In the genomic region with DNA sequence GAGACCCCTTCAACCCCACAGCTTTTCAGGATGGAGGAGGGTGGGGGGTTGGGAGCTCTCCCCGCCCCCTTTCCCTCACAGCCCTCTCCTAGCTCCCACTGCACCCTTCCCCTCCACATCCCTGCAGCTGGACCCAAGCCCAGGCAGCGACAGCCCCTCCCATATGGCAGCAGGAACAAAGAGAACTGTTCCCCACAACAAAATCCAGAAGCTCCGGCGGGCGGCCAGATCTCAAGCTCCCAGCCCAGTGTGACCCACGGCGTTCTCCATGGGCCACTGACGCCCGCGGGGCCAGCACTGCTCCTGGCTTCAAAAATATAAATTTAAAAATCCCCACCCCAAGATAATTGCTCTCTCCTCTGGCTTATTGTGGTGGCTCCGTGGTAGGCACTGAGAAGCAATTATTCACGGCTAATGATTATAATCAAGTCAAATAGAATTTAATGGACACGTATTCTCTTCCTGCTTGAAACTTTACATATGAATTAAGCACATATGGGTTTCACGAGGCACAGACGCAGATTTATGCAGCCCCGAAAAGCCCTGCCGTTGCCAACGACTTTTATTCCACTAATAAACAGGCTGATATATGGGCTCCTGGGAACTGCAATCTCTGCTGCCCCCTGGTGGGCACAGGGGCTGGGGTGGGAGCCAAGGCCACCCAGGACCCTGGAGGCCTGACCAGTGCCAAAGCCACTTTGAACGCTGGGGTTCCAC, we compare ENCODE assay signal across 8 cellular contexts. TPM values are rescaled to one million over a fixed set of nuclear protein-coding genes. Genes with fewer than 3 reads are reported as not detected.
DNase-seq lines count a peak whose midpoint lies in the region; ATAC-seq and TF ChIP-seq lines count a peak whose summit lies in the region.

No MANE protein-coding gene starts in this region.

- no peaks in the 10 kb centered on the region for H3K9me3 Mint-ChIP-seq in osteocyte (ENCODE audit: unreplicated experiment)

- peaks cover 3% of the 10 kb centered on the region for H3K36me3 Mint-ChIP-seq in osteocyte (ENCODE audit: unreplicated experiment)

- peak; percentile 91 for TF ChIP-seq CTCF in LNCAP (IDR thresholded peaks at IDR 0.05)
- TF ChIP-seq CTCF in osteocyte (IDR thresholded peaks at IDR 0.05) = peak; percentile 95

- H3K27ac ChIP-seq in temporal lobe (ENCODE audit: low read depth, low read length) = peak overlapping the region; percentile 95

- peak overlapping the region; percentile 32 for H3K4me3 Mint-ChIP-seq in osteocyte (ENCODE audit: unreplicated experiment)

- in situ Hi-C loops in SK-MEL-5 (cut with HindIII; ENCODE audit: low pct_unique_long_range_greater_than_20kb, low sequenced_read_pairs) = no loop called here

- DNase-seq in DMS 273 (lab: John Stamatoyannopoulos, UW; ENCODE audit: unreplicated experiment) = peak; percentile 85
- peak; percentile 68 for DNase-seq in SK-MEL-5 (ENCODE audit: low read depth, low spot score)
- peak; percentile 73 for DNase-seq in activated naive CD4-positive, alpha-beta T cell treated with Interleukin-2 at 50 U/mL for 16 hours
- DNase-seq in germinal center (ENCODE audit: low spot score) = peak; percentile 79
- peak; percentile 94 for DNase-seq in osteocyte (ENCODE audit: extremely low spot score, unreplicated experiment)

- no peak for ATAC-seq in HG02623 (IDR thresholded peaks at IDR 0.05; ENCODE audit: unreplicated experiment)

- H3K27ac Mint-ChIP-seq in osteocyte (ENCODE audit: unreplicated experiment) = no peak overlapping the region

- no peaks in the 10 kb centered on the region for H3K27me3 Mint-ChIP-seq in osteocyte (ENCODE audit: unreplicated experiment)

- peaks cover 4% of the 10 kb centered on the region for H3K4me1 Mint-ChIP-seq in osteocyte (ENCODE audit: unreplicated experiment)

RNA-seq across cellular contexts. Expression of a gene that starts 17.6 kb away (rescaled TPM):
- total RNA-seq in SK-MEL-5 (2014; rRNA removed; shearing (Covaris generic)) = 15.0 and 15.7 TPM in 2 replicates
- 22.8 and 188 TPM in 2 replicates for polyA plus RNA-seq in SK-MEL-5 (2015; cell fraction: cytosol; rRNA removed)
- 43.7 and 53.7 TPM in 2 replicates for polyA plus RNA-seq in SK-MEL-5 (2015; cell fraction: nucleus; rRNA removed)
- total RNA-seq in osteocyte = 22.3 and 29.6 TPM in 2 replicates
- total RNA-seq in temporal lobe = 12.0 TPM

RNA-seq across cellular contexts. Expression of a gene that starts 37.6 kb away (rescaled TPM):
- 218 and 248 TPM in 2 replicates for total RNA-seq in SK-MEL-5 (2014; rRNA removed; shearing (Covaris generic))
- 180 and 201 TPM in 2 replicates for polyA plus RNA-seq in SK-MEL-5 (2015; cell fraction: cytosol; rRNA removed)
- 74.8 and 119 TPM in 2 replicates for polyA plus RNA-seq in SK-MEL-5 (2015; cell fraction: nucleus; rRNA removed)
- total RNA-seq in osteocyte (109 and 115 TPM in 2 replicates), temporal lobe (62.9 TPM)

RNA-seq across cellular contexts. Expression of a gene that starts 58.2 kb away (rescaled TPM):
- total RNA-seq in SK-MEL-5 (2014; rRNA removed; shearing (Covaris generic)) = 0.13 and 0.29 TPM in 2 replicates
- 0.24 TPM in 1 of 2 replicates, not detected in the other for polyA plus RNA-seq in SK-MEL-5 (2015; cell fraction: cytosol; rRNA removed)
- 1.7 and 4.2 TPM in 2 replicates for polyA plus RNA-seq in SK-MEL-5 (2015; cell fraction: nucleus; rRNA removed)
- total RNA-seq in osteocyte (0.94 and 1.4 TPM in 2 replicates), temporal lobe (0.98 TPM)
